Comparison of ENCODE assay signal across 32 cellular contexts in genomic region chr13:80189889-80190597, GRCh38.
"Had no signal": no experiment of that assay in that cellular context is flagged by ENCODE, and none has a peak within 500 bp of the region (broad histone marks: within the 10 kb centered on the region; RNA-seq: fewer than 3 reads in every experiment).

No MANE protein-coding gene starts in this region.

- H3K27ac Mint-ChIP-seq: activated CD4-positive, alpha-beta memory T cell treated with anti-CD3 and anti-CD28 coated beads, Interleukin-2, amount 10 ng/mL, durations not matched to agents 7 days and 5 days; activated CD4-positive, alpha-beta T cell treated with anti-CD3 and anti-CD28 coated beads for 36 hours; activated CD4-positive, alpha-beta T cell treated with anti-CD3 and anti-CD28 coated beads, Interleukin-2, amount 10 ng/mL, durations not matched to agents 24 days and 14 days; activated naive CD4-positive, alpha-beta T cell treated with anti-CD3 and anti-CD28 coated beads for 36 hours; activated naive CD4-positive, alpha-beta T cell treated with anti-CD3 and anti-CD28 coated beads, Interleukin-2, amount 50 U/mL, for 24 hours; activated naive CD8-positive, alpha-beta T cell treated with anti-CD3 and anti-CD28 coated beads for 36 hours; activated naive CD8-positive, alpha-beta T cell treated with anti-CD3 and anti-CD28 coated beads, Interleukin-2, amount 50 U/mL, for 24 hours; activated T-helper 1 cell treated with anti-CD3 and anti-CD28 coated beads, Interleukin-12 subunit alpha, Interleukin-12 subunit beta, Interleukin-2, Interleukin-4 antibody, amounts not matched to agents 30 ng/mL and 10 ng/mL and 1 ng/mL, durations not matched to agents 14 hours and 24 hours and 36 hours; activated T-helper 2 cell treated with anti-CD3 and anti-CD28 coated beads, Interferon-gamma antibody, Interleukin-2, Interleukin-4, amounts not matched to agents 10 μg/mL and 5 μg/mL and 100 μg/mL, durations not matched to agents 14 hours and 24 hours and 36 hours; effector memory CD8-positive, alpha-beta T cell; T-helper 17 cell; T-helper 2 cell treated with Interferon-gamma antibody and Interleukin-4, amounts not matched to agents 5 μg/mL and 100 μg/mL, for 36 hours had no signal

- H3K4me1 Mint-ChIP-seq: activated CD4-positive, alpha-beta memory T cell treated with anti-CD3 and anti-CD28 coated beads, Interleukin-2, amount 10 ng/mL, durations not matched to agents 7 days and 5 days; activated CD4-positive, alpha-beta T cell treated with anti-CD3 and anti-CD28 coated beads for 36 hours; activated CD4-positive, alpha-beta T cell treated with anti-CD3 and anti-CD28 coated beads, Interleukin-2, amount 10 ng/mL, durations not matched to agents 24 days and 14 days; activated naive CD4-positive, alpha-beta T cell treated with anti-CD3 and anti-CD28 coated beads, Interleukin-2, amount 50 U/mL, for 24 hours; activated naive CD8-positive, alpha-beta T cell treated with anti-CD3 and anti-CD28 coated beads for 36 hours; activated naive CD8-positive, alpha-beta T cell treated with anti-CD3 and anti-CD28 coated beads, Interleukin-2, amount 50 U/mL, for 24 hours; T-helper 17 cell had no signal

- H3K9me3 Mint-ChIP-seq: activated CD4-positive, alpha-beta memory T cell treated with anti-CD3 and anti-CD28 coated beads, Interleukin-2, amount 10 ng/mL, durations not matched to agents 7 days and 5 days; activated CD4-positive, alpha-beta T cell treated with anti-CD3 and anti-CD28 coated beads, Interleukin-2, amount 10 ng/mL, durations not matched to agents 24 days and 14 days; activated naive CD4-positive, alpha-beta T cell treated with anti-CD3 and anti-CD28 coated beads for 36 hours; activated naive CD4-positive, alpha-beta T cell treated with anti-CD3 and anti-CD28 coated beads, Interleukin-2, amount 50 U/mL, for 24 hours; activated naive CD8-positive, alpha-beta T cell treated with anti-CD3 and anti-CD28 coated beads for 36 hours; activated naive CD8-positive, alpha-beta T cell treated with anti-CD3 and anti-CD28 coated beads, Interleukin-2, amount 50 U/mL, for 24 hours; activated T-cell treated with anti-CD3 and anti-CD28 coated beads, Interleukin-2, amount 50 U/mL, for 4 hours; activated T-helper 1 cell treated with anti-CD3 and anti-CD28 coated beads, Interleukin-12 subunit alpha, Interleukin-12 subunit beta, Interleukin-2, Interleukin-4 antibody, amounts not matched to agents 30 ng/mL and 10 ng/mL and 1 ng/mL, durations not matched to agents 14 hours and 24 hours and 36 hours; activated T-helper 2 cell treated with anti-CD3 and anti-CD28 coated beads, Interferon-gamma antibody, Interleukin-2, Interleukin-4, amounts not matched to agents 10 μg/mL and 5 μg/mL and 100 μg/mL, durations not matched to agents 14 hours and 24 hours and 36 hours; effector memory CD8-positive, alpha-beta T cell; T-helper 2 cell treated with Interferon-gamma antibody and Interleukin-4, amounts not matched to agents 5 μg/mL and 100 μg/mL, for 36 hours had no signal

- ATAC-seq: activated CD4-positive, alpha-beta T cell treated with anti-CD3 and anti-CD28 coated beads for 36 hours; activated naive CD8-positive, alpha-beta T cell treated with anti-CD3 and anti-CD28 coated beads, Interleukin-2, amount 50 U/mL, for 24 hours; activated T-cell treated with anti-CD3 and anti-CD28 coated beads, Interleukin-2, amount 50 U/mL, for 4 hours; body of pancreas; effector memory CD8-positive, alpha-beta T cell; gastroesophageal sphincter; heart right ventricle; T-helper 17 cell had no signal

- H3K27me3 Mint-ChIP-seq: activated CD4-positive, alpha-beta memory T cell treated with anti-CD3 and anti-CD28 coated beads, Interleukin-2, amount 10 ng/mL, durations not matched to agents 7 days and 5 days; activated CD4-positive, alpha-beta T cell treated with anti-CD3 and anti-CD28 coated beads for 36 hours; activated CD4-positive, alpha-beta T cell treated with anti-CD3 and anti-CD28 coated beads, Interleukin-2, amount 10 ng/mL, durations not matched to agents 24 days and 14 days; activated naive CD4-positive, alpha-beta T cell treated with anti-CD3 and anti-CD28 coated beads, Interleukin-2, amount 50 U/mL, for 24 hours; activated naive CD8-positive, alpha-beta T cell treated with anti-CD3 and anti-CD28 coated beads for 36 hours; activated naive CD8-positive, alpha-beta T cell treated with anti-CD3 and anti-CD28 coated beads, Interleukin-2, amount 50 U/mL, for 24 hours; effector memory CD8-positive, alpha-beta T cell; T-helper 17 cell had no signal

- H3K4me3 ChIP-seq: adrenal gland, body of pancreas, esophagus squamous epithelium, gastroesophageal sphincter, heart right ventricle had no signal

- H3K27ac ChIP-seq: adrenal gland, body of pancreas, esophagus squamous epithelium, gastroesophageal sphincter, heart right ventricle had no signal

- H3K27me3 ChIP-seq: adrenal gland, body of pancreas, esophagus squamous epithelium, gastroesophageal sphincter, heart right ventricle had no signal

- H3K4me1 ChIP-seq: adrenal gland, body of pancreas, esophagus squamous epithelium, gastroesophageal sphincter had no signal

- DNase-seq: activated CD4-positive, alpha-beta memory T cell treated with anti-CD3 and anti-CD28 coated beads, Interleukin-2, amount 10 ng/mL, durations not matched to agents 7 days and 5 days; activated CD4-positive, alpha-beta T cell treated with anti-CD3 and anti-CD28 coated beads for 36 hours; activated CD4-positive, alpha-beta T cell treated with anti-CD3 and anti-CD28 coated beads, Interleukin-2, amount 10 ng/mL, durations not matched to agents 24 days and 14 days; activated CD4-positive, CD25-positive, alpha-beta regulatory T cell; activated CD4-positive, CD25-positive, alpha-beta regulatory T cell treated with anti-CD3 and anti-CD28 coated beads, Interleukin-2, amount 50 U/mL, for 72 hours; activated CD8-positive, alpha-beta memory T cell treated with anti-CD3 and anti-CD28 coated beads for 24 hours; activated effector memory CD4-positive, alpha-beta T cell treated with anti-CD3 and anti-CD28 coated beads, Interleukin-2, amount 50 U/mL, for 16 hours; activated naive CD4-positive, alpha-beta T cell treated with anti-CD3 and anti-CD28 coated beads for 36 hours; activated naive CD8-positive, alpha-beta T cell treated with anti-CD3 and anti-CD28 coated beads for 36 hours; activated naive CD8-positive, alpha-beta T cell treated with anti-CD3 and anti-CD28 coated beads, Interleukin-2, amount 50 U/mL, for 24 hours; activated T-cell treated with anti-CD3 and anti-CD28 coated beads, Interleukin-2, amount 50 U/mL, for 4 hours; adrenal gland; amygdala; aorta; body of pancreas; cortex of kidney; dermis blood vessel endothelial cell; effector CD4-positive, alpha-beta T cell; effector memory CD8-positive, alpha-beta T cell; erythroblast; esophagus squamous epithelium; foreskin melanocyte; heart right ventricle; T-helper 1 cell; T-helper 17 cell; T1000 had no signal

- H3K4me3 Mint-ChIP-seq: activated CD4-positive, alpha-beta memory T cell treated with anti-CD3 and anti-CD28 coated beads, Interleukin-2, amount 10 ng/mL, durations not matched to agents 7 days and 5 days; activated CD4-positive, alpha-beta T cell treated with anti-CD3 and anti-CD28 coated beads for 36 hours; activated CD4-positive, alpha-beta T cell treated with anti-CD3 and anti-CD28 coated beads, Interleukin-2, amount 10 ng/mL, durations not matched to agents 24 days and 14 days; activated naive CD4-positive, alpha-beta T cell treated with anti-CD3 and anti-CD28 coated beads for 36 hours; activated naive CD4-positive, alpha-beta T cell treated with anti-CD3 and anti-CD28 coated beads, Interleukin-2, amount 50 U/mL, for 24 hours; activated naive CD8-positive, alpha-beta T cell treated with anti-CD3 and anti-CD28 coated beads for 36 hours; activated naive CD8-positive, alpha-beta T cell treated with anti-CD3 and anti-CD28 coated beads, Interleukin-2, amount 50 U/mL, for 24 hours; activated T-cell treated with anti-CD3 and anti-CD28 coated beads, Interleukin-2, amount 50 U/mL, for 4 hours; activated T-helper 1 cell treated with anti-CD3 and anti-CD28 coated beads, Interleukin-12 subunit alpha, Interleukin-12 subunit beta, Interleukin-2, Interleukin-4 antibody, amounts not matched to agents 30 ng/mL and 10 ng/mL and 1 ng/mL, durations not matched to agents 14 hours and 24 hours and 36 hours; effector memory CD8-positive, alpha-beta T cell; T-helper 17 cell; T-helper 2 cell treated with Interferon-gamma antibody and Interleukin-4, amounts not matched to agents 5 μg/mL and 100 μg/mL, for 36 hours had no signal

- H3K9me3 ChIP-seq: adrenal gland, body of pancreas, esophagus squamous epithelium, gastroesophageal sphincter, heart right ventricle had no signal

- FAIRE-seq: colon had no signal

- H3K36me3 ChIP-seq: adrenal gland, esophagus squamous epithelium, gastroesophageal sphincter, heart right ventricle had no signal
